Comparison of ENCODE assay signal across 1 cellular context in genomic region chr1:200429221-200429751, GRCh38.
TF ChIP-seq lines count a peak whose summit lies in the region.

No MANE protein-coding gene starts in this region.

TF ChIP-seq in GM12878, 131 proteins besides CTCF, POLR2A, EP300 and RAD21 (continued from another document):
- TF ChIP-seq PBX3 (IDR thresholded peaks at IDR 0.05; ENCODE audit: insufficient replicate concordance, low read depth, low read length) (no peak), ZBED1 (IDR thresholded peaks at IDR 0.05; ENCODE audit: borderline replicate concordance) (no peak), KLF5 (IDR thresholded peaks at IDR 0.05; ENCODE audit: partially characterized antibody) (no peak), ATF7 (IDR thresholded peaks at IDR 0.05; ENCODE audit: low read depth) (no peak)
